ENCODE assay signal across 2 cellular contexts in genomic region chr2:31729065-31729439, GRCh38.
TF ChIP-seq lines count a peak whose summit lies in the region.

No MANE protein-coding gene starts in this region.

TF ChIP-seq in GM12878, 131 proteins besides CTCF, POLR2A, EP300 and RAD21 (continued from another document):
- no peak for TF ChIP-seq SUZ12 (IDR thresholded peaks at IDR 0.05; ENCODE audit: unreplicated experiment)
- no peak for TF ChIP-seq ASH2L (IDR thresholded peaks at IDR 0.05; ENCODE audit: borderline replicate concordance, low read depth)
- TF ChIP-seq FOXK2 (IDR thresholded peaks at IDR 0.05) = no peak
- no peak for TF ChIP-seq NFYA (IDR thresholded peaks at IDR 0.05; ENCODE audit: borderline replicate concordance, low read depth, low read length)
- no peak for TF ChIP-seq SP1 (IDR thresholded peaks at IDR 0.05; ENCODE audit: low read depth, low read length)
- no peak for TF ChIP-seq MYC (IDR thresholded peaks at IDR 0.05; ENCODE audit: insufficient read depth, insufficient read length, insufficient replicate concordance, low read length, severe bottlenecking)
- TF ChIP-seq YY1 (IDR thresholded peaks at IDR 0.05; ENCODE audit: low read depth, low read length) = no peak
- no peak for TF ChIP-seq CEBPZ (IDR thresholded peaks at IDR 0.05; ENCODE audit: low read depth, low read length)
- TF ChIP-seq ZBTB11 (CRISPR knock-in tag; IDR thresholded peaks at IDR 0.05) = no peak
- no peak for TF ChIP-seq MEF2A (IDR thresholded peaks at IDR 0.05; ENCODE audit: insufficient read depth, low read depth, low read length)
- TF ChIP-seq CREB1 (IDR thresholded peaks at IDR 0.05; ENCODE audit: low read depth) = no peak
- no peak for TF ChIP-seq TBL1XR1 (IDR thresholded peaks at IDR 0.05; ENCODE audit: low read depth, low read length)
- TF ChIP-seq PML (IDR thresholded peaks at IDR 0.05; ENCODE audit: low read length) = no peak
- TF ChIP-seq ATF3 (IDR thresholded peaks at IDR 0.05; ENCODE audit: borderline replicate concordance, extremely low read depth, low read depth, low read length) = no peak
- no peak for TF ChIP-seq HDGF (IDR thresholded peaks at IDR 0.05)
- no peak for TF ChIP-seq PAX5 (IDR thresholded peaks at IDR 0.05; ENCODE audit: borderline replicate concordance, low read depth, low read length)
- no peak for TF ChIP-seq CEBPB (IDR thresholded peaks at IDR 0.05; ENCODE audit: borderline replicate concordance in 1 of 2, low read depth in 2 of 2, low read length in 2 of 2)
- no peak for TF ChIP-seq POU2F2 (IDR thresholded peaks at IDR 0.05; ENCODE audit: borderline replicate concordance, low read depth, low read length)
- no peak for TF ChIP-seq STAT3 (IDR thresholded peaks at IDR 0.05; ENCODE audit: low read depth, low read length)

TF ChIP-seq in liver, 16 proteins besides CTCF, POLR2A, EP300 and RAD21 (continued from another document):
- TF ChIP-seq ZBTB33 (IDR thresholded peaks at IDR 0.05) (peak; percentile 84), NR2F2 (IDR thresholded peaks at IDR 0.05) (peak; percentile 77), TAF1 (conservative IDR thresholded peaks at IDR 0.05) (peak; percentile 68), HNF4G (IDR thresholded peaks at IDR 0.05) (peak; percentile 87), ATF3 (IDR thresholded peaks at IDR 0.05) (peak; percentile 67)
